In the genomic region with DNA sequence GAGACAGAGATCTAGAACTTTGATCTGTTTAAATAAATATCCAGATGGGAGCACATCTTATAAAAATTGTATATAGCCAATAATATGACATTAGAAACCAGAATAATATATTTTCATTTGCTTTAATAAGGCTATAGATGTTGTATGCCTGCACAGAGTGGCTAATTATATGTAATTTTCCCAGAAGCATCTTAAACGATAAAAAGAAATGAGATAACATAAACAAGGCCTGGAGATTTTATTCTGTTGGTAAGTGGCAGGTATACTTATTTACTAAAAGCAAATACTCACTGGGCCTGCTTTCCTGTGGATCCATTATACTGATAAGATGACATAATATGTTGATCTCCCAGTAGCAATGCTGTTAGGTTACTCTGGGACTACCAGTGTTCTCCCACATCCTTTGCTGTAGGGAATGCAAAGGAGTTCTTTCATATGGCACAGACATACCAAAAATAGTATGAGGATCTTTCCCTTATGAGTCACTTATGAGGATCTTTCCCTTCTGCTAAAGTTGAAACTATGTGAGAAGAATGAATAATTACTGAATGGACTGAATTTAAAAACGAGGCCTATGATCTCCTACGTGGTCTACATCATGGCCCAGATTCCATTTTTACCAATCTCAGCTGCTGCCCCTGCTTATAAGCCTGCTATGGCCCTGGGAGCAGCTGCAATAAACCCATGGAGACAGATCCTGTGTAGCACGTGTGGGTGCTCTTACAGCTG, we compare ENCODE assay signal across 11 cellular contexts.
DNase-seq lines count a peak whose midpoint lies in the region; ATAC-seq and TF ChIP-seq lines count a peak whose summit lies in the region.
"Had no signal": no experiment of that assay in that cellular context is flagged by ENCODE, and none has a peak within 500 bp of the region (broad histone marks: within the 10 kb centered on the region; RNA-seq: fewer than 3 reads in every experiment).

No MANE protein-coding gene starts in this region.

- peaks cover 11% of the 10 kb centered on the region; the same call in 1 of the 2 replicates for H3K4me1 ChIP-seq in GM23338 (ENCODE audit: insufficient read depth)
- H3K4me1 ChIP-seq in thyroid gland: no peaks in the 10 kb centered on the region

- TF ChIP-seq CTCF in GM23338 (conservative IDR thresholded peaks at IDR 0.05; ENCODE audit: low read depth in 2 of 2) (no peak), retinal pigment epithelial cell (conservative IDR thresholded peaks at IDR 0.05; ENCODE audit: low read depth, low read length) (no peak), GM13976 (IDR thresholded peaks at IDR 0.05; ENCODE audit: borderline replicate concordance, control extremely low read depth, extremely low read depth, insufficient read depth, missing control alignments) (no peak), thyroid gland (IDR thresholded peaks at IDR 0.05) (no peak)

- TF ChIP-seq POLR2A in thyroid gland (IDR thresholded peaks at IDR 0.05): no peak

- no peak overlapping the region for H3K4me3 ChIP-seq in GM23338
- H3K4me3 ChIP-seq in retinal pigment epithelial cell (ENCODE audit: low read length): no peak overlapping the region
- H3K4me3 ChIP-seq in thyroid gland (replicated peaks in 1 of 3): no peak overlapping the region

- peaks cover 17% of the 10 kb centered on the region; the same call in 2 of the 3 replicates for H3K4me1 Mint-ChIP-seq in GM23338
- H3K4me1 Mint-ChIP-seq: endodermal cell had no signal

- H3K9me3 Mint-ChIP-seq in GM23338: no peaks in the 10 kb centered on the region
- H3K9me3 Mint-ChIP-seq: endodermal cell had no signal

- H3K27me3 Mint-ChIP-seq in GM23338 (ENCODE audit: insufficient read depth, low read depth, poor library complexity): no peaks in the 10 kb centered on the region

- no peaks in the 10 kb centered on the region for H4K20me1 ChIP-seq in GM23338 (replicated peaks; ENCODE audit: insufficient read depth)

- ATAC-seq in GM23338: no peak

- H3K4me2 ChIP-seq in GM23338: no peak overlapping the region

- H3K27me3 ChIP-seq in GM23338 (ENCODE audit: insufficient read depth) (no peaks in the 10 kb centered on the region), thyroid gland (no peaks in the 10 kb centered on the region)

- no peak overlapping the region for H3K27ac Mint-ChIP-seq in GM23338
- H3K27ac Mint-ChIP-seq: endodermal cell had no signal

- peaks cover 4% of the 10 kb centered on the region; the same call in 1 of the 2 replicates for H3K9me2 ChIP-seq in GM23338 (ENCODE audit: insufficient read depth)

- H3K36me3 ChIP-seq in GM23338 (ENCODE audit: insufficient read depth) (no peaks in the 10 kb centered on the region), thyroid gland (no peaks in the 10 kb centered on the region)

- peak overlapping the region; percentile 69; the same call in 1 of the 2 replicates for H2AFZ ChIP-seq in GM23338

- no peaks in the 10 kb centered on the region for H3K9me3 ChIP-seq in thyroid gland

- intact Hi-C loops in thyroid gland (cut with DNase I): no loop called here

- no peaks in the 10 kb centered on the region for H3K36me3 Mint-ChIP-seq in GM23338 (ENCODE audit: low read depth)

- DNase-seq in GM23338 (ENCODE audit: low spot score) (no peak), SK-MEL-5 (ENCODE audit: low read depth, low spot score) (peak; percentile 65), fibroblast of peridontal ligament (ENCODE audit: extremely low read depth) (peak; percentile 81), retinal pigment epithelial cell (ENCODE audit: low read depth) (peak; percentile 43), GM13976 (ENCODE audit: low spot score) (no peak), HuH-7 (ENCODE audit: low spot score) (no peak), thyroid gland (no peak)
- DNase-seq: endodermal cell, Kasumi-1, NCI-H446, posterior cingulate gyrus had no signal

- H3K27ac ChIP-seq in GM23338 (ENCODE audit: low read depth) (no peak overlapping the region), thyroid gland (no peak overlapping the region)

- no peaks in the 10 kb centered on the region for H3K79me2 ChIP-seq in GM23338 (replicated peaks; ENCODE audit: insufficient read depth)

- no peak overlapping the region for H3K4me3 Mint-ChIP-seq in GM23338
- H3K4me3 Mint-ChIP-seq: endodermal cell had no signal

- H3F3A ChIP-seq in GM23338 (replicated peaks; ENCODE audit: low read depth): no peaks in the 10 kb centered on the region

- in situ Hi-C loops in SK-MEL-5 (cut with HindIII; ENCODE audit: low pct_unique_long_range_greater_than_20kb, low sequenced_read_pairs) (no loop called here), GM13976 (cut with MboI; ENCODE audit: low sequenced_read_pairs, unreplicated experiment) (no loop called here)

- WGBS in thyroid gland, 2 donors: 88% methylated on average over 4 of the region's 4 CpGs

TF ChIP-seq in GM23338, 12 proteins besides CTCF, POLR2A, EP300 and RAD21 (continues in another document):
- TF ChIP-seq JUNB (IDR thresholded peaks at IDR 0.05; ENCODE audit: unreplicated experiment): no peak
- no peak for TF ChIP-seq CREB1 (CRISPR knock-in tag; IDR thresholded peaks at IDR 0.05; ENCODE audit: low read depth)
- no peak for TF ChIP-seq ZNF462 (CRISPR knock-in tag; IDR thresholded peaks at IDR 0.05)
- no peak for TF ChIP-seq ETS1 (IDR thresholded peaks at IDR 0.05)
- TF ChIP-seq STAT1 (IDR thresholded peaks at IDR 0.05; ENCODE audit: unreplicated experiment): no peak

Comparison
In these comparisons a context has a peak if more than half of its experiments do, and no peak if none do; other contexts are left out.
1. DNase-seq: peak in SK-MEL-5 (single experiment), fibroblast of peridontal ligament (single experiment) and retinal pigment epithelial cell (single experiment); none in GM23338 (single experiment), GM13976 (single experiment), HuH-7 (single experiment) and thyroid gland (0 of 2).